ENCODE assay signal across 8 cellular contexts in the genomic region with DNA sequence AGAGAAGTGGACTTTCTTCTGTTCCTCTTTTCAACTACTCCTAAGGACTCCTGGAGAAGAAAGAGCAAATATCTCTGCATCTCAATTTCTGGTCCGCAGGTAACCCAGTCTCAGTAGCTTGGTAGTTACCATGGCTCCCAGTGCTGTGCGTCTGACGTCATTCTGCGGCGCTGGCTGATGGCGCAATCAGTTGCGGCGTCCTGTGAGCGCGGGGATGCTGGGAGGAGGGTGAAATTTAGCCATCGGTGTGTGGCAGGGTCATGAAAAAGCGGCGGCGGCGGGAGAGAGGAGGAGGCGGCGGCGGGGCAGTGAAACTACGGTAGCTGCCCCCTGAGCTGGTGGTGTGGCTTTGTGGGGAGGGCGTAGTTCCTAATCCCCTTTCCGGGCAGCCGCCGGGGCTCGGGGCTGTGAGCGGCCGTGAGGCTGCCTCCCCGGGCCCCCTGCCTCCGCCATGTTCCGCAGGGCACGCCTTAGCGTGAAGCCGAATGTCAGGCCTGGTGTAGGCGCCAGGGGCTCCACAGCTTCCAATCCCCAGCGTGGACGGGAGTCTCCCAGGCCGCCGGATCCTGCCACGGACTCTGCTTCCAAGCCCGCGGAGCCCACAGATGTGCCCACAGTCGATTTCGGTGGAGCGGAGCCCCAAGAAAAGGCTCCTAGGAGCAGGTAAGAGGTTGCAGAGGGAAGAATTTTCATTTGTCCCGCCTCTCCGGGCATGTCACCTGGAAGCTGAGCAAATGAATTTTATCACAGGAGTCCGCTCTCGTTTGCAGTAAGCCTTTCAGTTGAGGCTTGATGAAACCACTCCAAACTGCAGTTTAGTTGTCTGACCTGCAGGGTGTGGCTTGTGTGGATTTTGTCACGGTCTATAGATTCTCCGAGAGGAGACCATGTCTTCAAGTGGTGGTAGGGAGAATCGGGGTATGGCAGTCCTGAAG. TPM values are rescaled to one million over a fixed set of nuclear protein-coding genes. Genes with fewer than 3 reads are reported as not detected.
DNase-seq lines count a peak whose midpoint lies in the region; ATAC-seq and TF ChIP-seq lines count a peak whose summit lies in the region.

A gene with protein sequence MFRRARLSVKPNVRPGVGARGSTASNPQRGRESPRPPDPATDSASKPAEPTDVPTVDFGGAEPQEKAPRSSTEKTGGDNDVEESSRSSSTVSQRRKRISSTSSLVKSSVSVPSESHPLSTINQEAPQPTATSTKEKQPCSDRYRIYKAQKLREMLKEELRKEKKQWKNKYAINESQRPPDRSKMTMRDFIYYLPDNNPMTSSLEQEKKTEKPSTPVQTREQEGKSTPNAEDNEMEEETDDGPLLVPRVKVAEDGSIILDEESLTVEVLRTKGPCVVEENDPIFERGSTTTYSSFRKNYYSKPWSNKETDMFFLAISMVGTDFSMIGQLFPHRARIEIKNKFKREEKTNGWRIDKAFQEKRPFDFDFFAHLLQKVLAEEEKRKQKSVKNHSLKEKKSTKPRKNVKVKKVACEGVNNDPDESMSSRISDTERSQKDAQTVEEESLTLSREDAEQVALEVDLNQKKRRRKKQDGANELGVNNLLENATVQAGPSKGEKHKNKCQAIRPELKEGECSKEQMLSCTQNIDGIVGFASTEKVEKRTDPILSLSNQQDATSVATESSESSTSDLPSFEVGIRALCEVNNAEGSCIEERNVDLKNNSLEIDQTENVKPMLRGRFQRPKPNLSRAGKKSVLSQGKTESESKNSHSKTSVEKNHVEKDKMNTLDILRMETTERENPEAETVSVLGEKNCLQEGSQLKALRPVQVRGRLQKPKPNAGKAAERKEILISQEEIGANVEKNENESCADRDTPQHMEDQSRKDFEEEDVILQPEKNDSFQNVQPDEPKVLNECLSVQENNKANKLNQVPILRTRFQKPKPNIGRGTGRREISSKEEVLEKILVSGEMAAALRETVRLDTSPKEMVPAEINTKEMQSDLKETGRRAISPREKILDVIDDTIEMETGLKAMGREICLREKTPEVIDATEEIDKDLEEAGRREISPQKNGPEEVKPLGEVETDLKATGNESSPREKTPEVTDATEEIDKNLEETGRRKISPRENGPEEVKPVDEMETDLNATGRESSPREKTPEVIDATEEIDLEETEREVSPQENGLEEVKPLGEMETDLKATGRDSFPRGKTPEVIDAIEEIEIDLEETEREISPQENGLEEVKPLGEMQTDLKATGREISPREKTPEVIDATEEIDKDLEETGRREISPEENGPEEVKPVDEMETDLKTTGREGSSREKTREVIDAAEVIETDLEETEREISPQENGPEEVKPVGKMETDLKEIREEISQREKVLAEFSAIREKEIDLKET (N-terminal part only) (plus strand): TSS at position 225 of the 935 bp plus-strand sequence. CDS start 227 bp downstream, at position 452.

- no peaks in the 10 kb centered on the region for H3K27me3 ChIP-seq in mucosa of rectum (ENCODE audit: control insufficient read depth in 2 of 2, insufficient read depth in 2 of 2, low read length in 2 of 2)

- peak within 1 kb of the TSS; percentile 99 for H3K4me3 Mint-ChIP-seq in activated T-cell treated with anti-CD3 and anti-CD28 coated beads, Interleukin-2, amount 50 U/mL, for 24 hours

- peak within 1 kb of the TSS; percentile 97 for H3K27ac Mint-ChIP-seq in activated T-cell treated with anti-CD3 and anti-CD28 coated beads, Interleukin-2, amount 50 U/mL, for 24 hours

- H3K9me3 ChIP-seq in mucosa of rectum (ENCODE audit: control insufficient read depth in 2 of 2, low read length in 2 of 2): no peaks in the 10 kb centered on the region

- H3K27ac ChIP-seq in mucosa of rectum (ENCODE audit: low read depth in 2 of 2, low read length in 2 of 2): peak within 1 kb of the TSS; percentile 89

- no peaks in the 10 kb centered on the region for H3K9me3 Mint-ChIP-seq in activated T-cell treated with anti-CD3 and anti-CD28 coated beads, Interleukin-2, amount 50 U/mL, for 24 hours

- peaks cover 27% of the 10 kb centered on the region for H3K4me1 Mint-ChIP-seq in activated T-cell treated with anti-CD3 and anti-CD28 coated beads, Interleukin-2, amount 50 U/mL, for 24 hours (ENCODE audit: low read depth)

- peak; percentile 68 for DNase-seq in DMS79 (lab: John Stamatoyannopoulos, UW)
- peak; percentile 90 for DNase-seq in KG1 (lab: John Stamatoyannopoulos, UW)
- peak; percentile 99 for DNase-seq in activated T-cell treated with anti-CD3 and anti-CD28 coated beads, Interleukin-2, amount 50 U/mL, for 24 hours
- peak; percentile 95 to 97 for DNase-seq in erythroblast (lab: John Stamatoyannopoulos, UW)
- peak; percentile 99 for DNase-seq in stimulated activated CD8-positive, alpha-beta memory T cell treated with anti-CD3 and anti-CD28 coated beads, Interleukin-4, amount 100 ng/mL, for 48 hours

- peak within 1 kb of the TSS; percentile 95 to 98 for H3K4me3 ChIP-seq in mucosa of rectum (ENCODE audit: low read length in 2 of 2)

- peak; percentile 95 for ATAC-seq in GM21723 (IDR thresholded peaks at IDR 0.05; ENCODE audit: unreplicated experiment)

- H3K4me1 ChIP-seq in mucosa of rectum (ENCODE audit: control insufficient read depth in 2 of 2, insufficient read depth in 2 of 2, low read length in 2 of 2): peaks cover 5 to 10% of the 10 kb centered on the region in 2 donors

- peaks cover 45% of the 10 kb centered on the region for H3K36me3 Mint-ChIP-seq in activated T-cell treated with anti-CD3 and anti-CD28 coated beads, Interleukin-2, amount 50 U/mL, for 24 hours (ENCODE audit: low read depth)

- peak; percentile 82 for TF ChIP-seq POLR2A in erythroblast (IDR thresholded peaks at IDR 0.05; ENCODE audit: low read length)

- H3K9ac ChIP-seq in mucosa of rectum (ENCODE audit: low read depth in 1 of 2, low read length in 2 of 2): peak within 1 kb of the TSS; percentile 85 to 95

- peaks cover 11% of the 10 kb centered on the region for H3K27me3 Mint-ChIP-seq in activated T-cell treated with anti-CD3 and anti-CD28 coated beads, Interleukin-2, amount 50 U/mL, for 24 hours

- peaks cover 11 to 17% of the 10 kb centered on the region in 2 donors for H3K36me3 ChIP-seq in mucosa of rectum (ENCODE audit: control insufficient read depth in 2 of 2, insufficient read depth in 2 of 2, low read length in 2 of 2)

TF ChIP-seq in PFSK-1, 5 proteins besides CTCF, POLR2A, EP300 and RAD21:
- TF ChIP-seq, protein P1, sequence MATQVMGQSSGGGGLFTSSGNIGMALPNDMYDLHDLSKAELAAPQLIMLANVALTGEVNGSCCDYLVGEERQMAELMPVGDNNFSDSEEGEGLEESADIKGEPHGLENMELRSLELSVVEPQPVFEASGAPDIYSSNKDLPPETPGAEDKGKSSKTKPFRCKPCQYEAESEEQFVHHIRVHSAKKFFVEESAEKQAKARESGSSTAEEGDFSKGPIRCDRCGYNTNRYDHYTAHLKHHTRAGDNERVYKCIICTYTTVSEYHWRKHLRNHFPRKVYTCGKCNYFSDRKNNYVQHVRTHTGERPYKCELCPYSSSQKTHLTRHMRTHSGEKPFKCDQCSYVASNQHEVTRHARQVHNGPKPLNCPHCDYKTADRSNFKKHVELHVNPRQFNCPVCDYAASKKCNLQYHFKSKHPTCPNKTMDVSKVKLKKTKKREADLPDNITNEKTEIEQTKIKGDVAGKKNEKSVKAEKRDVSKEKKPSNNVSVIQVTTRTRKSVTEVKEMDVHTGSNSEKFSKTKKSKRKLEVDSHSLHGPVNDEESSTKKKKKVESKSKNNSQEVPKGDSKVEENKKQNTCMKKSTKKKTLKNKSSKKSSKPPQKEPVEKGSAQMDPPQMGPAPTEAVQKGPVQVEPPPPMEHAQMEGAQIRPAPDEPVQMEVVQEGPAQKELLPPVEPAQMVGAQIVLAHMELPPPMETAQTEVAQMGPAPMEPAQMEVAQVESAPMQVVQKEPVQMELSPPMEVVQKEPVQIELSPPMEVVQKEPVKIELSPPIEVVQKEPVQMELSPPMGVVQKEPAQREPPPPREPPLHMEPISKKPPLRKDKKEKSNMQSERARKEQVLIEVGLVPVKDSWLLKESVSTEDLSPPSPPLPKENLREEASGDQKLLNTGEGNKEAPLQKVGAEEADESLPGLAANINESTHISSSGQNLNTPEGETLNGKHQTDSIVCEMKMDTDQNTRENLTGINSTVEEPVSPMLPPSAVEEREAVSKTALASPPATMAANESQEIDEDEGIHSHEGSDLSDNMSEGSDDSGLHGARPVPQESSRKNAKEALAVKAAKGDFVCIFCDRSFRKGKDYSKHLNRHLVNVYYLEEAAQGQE (IDR thresholded peaks at IDR 0.05; ENCODE audit: insufficient read depth in 1 of 2, low read depth in 2 of 2, low read length in 2 of 2): no peak
- peak; percentile 90 for TF ChIP-seq FOXP2 (optimal IDR thresholded peaks at IDR 0.05; ENCODE audit: borderline replicate concordance, extremely low read depth, extremely low read length, insufficient read depth)
- peak; percentile 95 for TF ChIP-seq SIN3A (IDR thresholded peaks at IDR 0.05; ENCODE audit: borderline replicate concordance, insufficient read depth, low read length)
- TF ChIP-seq TAF1 (IDR thresholded peaks at IDR 0.05; ENCODE audit: borderline replicate concordance, insufficient read depth, low read length): peak; percentile 61; the same call in 1 of the 2 replicates
- peak; percentile 75 for TF ChIP-seq POLR2AphosphoS5 (IDR thresholded peaks at IDR 0.05; ENCODE audit: low read depth, low read length)

RNA-seq across cellular contexts. Expression of the gene that starts here (rescaled TPM):
- 3.5 TPM for polyA plus RNA-seq in PFSK-1 (2012; ENCODE audit: insufficient read length, low read depth)

Comparison
In these comparisons a context has a peak if more than half of its experiments do, and no peak if none do; other contexts are left out.
1. Peak in every context shown above with its lines: DNase-seq, ATAC-seq, H3K4me3 ChIP-seq and H3K27ac ChIP-seq.